24 cellular contexts compared by ENCODE assay signal in the genomic region with DNA sequence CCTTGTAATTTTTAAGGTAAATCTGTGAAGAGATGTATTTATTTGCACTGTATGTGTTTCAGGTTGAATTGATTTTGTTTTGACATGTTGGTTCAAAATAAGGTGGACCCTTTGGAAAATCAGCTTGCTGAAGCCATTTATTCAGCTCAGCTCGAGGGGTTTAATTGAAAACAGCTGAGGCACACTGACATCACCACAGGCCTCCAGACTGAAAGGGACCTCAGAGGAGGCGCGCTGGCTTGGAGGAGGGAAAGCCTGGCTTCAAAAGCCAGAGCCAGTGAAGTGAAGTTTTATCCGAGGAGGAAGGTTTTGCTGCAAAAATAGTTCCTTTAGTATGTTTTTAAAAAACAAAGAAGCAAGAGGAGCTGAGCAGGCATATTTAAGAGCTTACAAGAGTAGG. TPM values are rescaled to one million over a fixed set of nuclear protein-coding genes. Genes with fewer than 3 reads are reported as not detected.
A peak's percentile ranks its signal among the peaks of the same experiment; 100 is the strongest.
DNase-seq lines count a peak whose midpoint lies in the region; ATAC-seq and TF ChIP-seq lines count a peak whose summit lies in the region.
"Had no signal": no experiment of that assay in that cellular context is flagged by ENCODE, and none has a peak within 500 bp of the region (broad histone marks: within the 10 kb centered on the region; RNA-seq: fewer than 3 reads in every experiment).

No MANE protein-coding gene starts in this region.

- no peak overlapping the region for H3K4me2 ChIP-seq in trophoblast cell (ENCODE audit: low read length)

- H3K4ac ChIP-seq in trophoblast cell (ENCODE audit: low read depth, low read length), result no peak overlapping the region

- no peak overlapping the region for H2AK5ac ChIP-seq in trophoblast cell (ENCODE audit: low read length)

- no peak overlapping the region for H3K14ac ChIP-seq in trophoblast cell (ENCODE audit: low read length)

- H4K12ac ChIP-seq in trophoblast cell (ENCODE audit: low read depth, low read length), result no peak overlapping the region

- H2BK120ac ChIP-seq in trophoblast cell (ENCODE audit: insufficient read depth, low read length, poor library complexity), result no peak overlapping the region

- H3K23ac ChIP-seq in trophoblast cell (ENCODE audit: low read length), result no peak overlapping the region

- ATAC-seq in SK-N-SH treated with all-trans-retinoic acid at 6 μM for 48 hours (peak; percentile 50; the same call in 2 of the 3 replicates), sciatic nerve (peak; percentile 73), GM18868 (IDR thresholded peaks at IDR 0.05; ENCODE audit: unreplicated experiment) (no peak)
- ATAC-seq: right cardiac atrium had no signal

- H3K27ac ChIP-seq in WERI-Rb-1 (no peak overlapping the region), trophoblast cell (ENCODE audit: low read depth, low read length) (no peak overlapping the region)
- H3K27ac ChIP-seq: uterus had no signal

- no peaks in the 10 kb centered on the region for H3K79me2 ChIP-seq in trophoblast cell (ENCODE audit: control insufficient read depth, insufficient read depth, low read length, poor library complexity)

- H3K36me3 ChIP-seq in WERI-Rb-1 (no peaks in the 10 kb centered on the region), trophoblast cell (ENCODE audit: control insufficient read depth in 1 of 2, insufficient read depth in 2 of 2, low read length in 2 of 2) (no peaks in the 10 kb centered on the region)
- H3K36me3 ChIP-seq: uterus had no signal

- H2BK12ac ChIP-seq in trophoblast cell (ENCODE audit: low read length), result no peak overlapping the region

- H2AFZ ChIP-seq in trophoblast cell (ENCODE audit: insufficient read depth, low read length, poor library complexity), result no peak overlapping the region

- no peaks in the 10 kb centered on the region for H3K79me1 ChIP-seq in trophoblast cell (ENCODE audit: low read length)

- no peak overlapping the region for H4K8ac ChIP-seq in trophoblast cell (ENCODE audit: low read depth, low read length)

- H3K27me3 ChIP-seq in WERI-Rb-1 (ENCODE audit: insufficient read depth, low read depth, severe bottlenecking) (no peaks in the 10 kb centered on the region), trophoblast cell (ENCODE audit: insufficient read depth, low read length) (no peaks in the 10 kb centered on the region)
- H3K27me3 ChIP-seq: uterus had no signal

- no peak overlapping the region for H2BK5ac ChIP-seq in trophoblast cell (ENCODE audit: low read depth, low read length, poor library complexity)

- H3K4me1 ChIP-seq in trophoblast cell (ENCODE audit: control insufficient read depth in 1 of 2, insufficient read depth in 2 of 2, low read length in 2 of 2), result no peaks in the 10 kb centered on the region
- H3K4me1 ChIP-seq: uterus had no signal

- no peak for TF ChIP-seq CTCF in AG10803 (conservative IDR thresholded peaks at IDR 0.05; ENCODE audit: low read length)
- TF ChIP-seq CTCF in foreskin fibroblast (IDR thresholded peaks at IDR 0.05; ENCODE audit: low read depth, low read length), result no peak
- TF ChIP-seq CTCF in WERI-Rb-1 (IDR thresholded peaks at IDR 0.05; ENCODE audit: low read depth, low read length), result no peak

- H3K9me3 ChIP-seq in WERI-Rb-1 (ENCODE audit: severe bottlenecking), result no peaks in the 10 kb centered on the region
- H3K9me3 ChIP-seq in trophoblast cell (ENCODE audit: insufficient read depth, low read depth, low read length), result peaks cover 2% of the 10 kb centered on the region
- H3K9me3 ChIP-seq: uterus had no signal

- no peak overlapping the region for H3K9ac ChIP-seq in trophoblast cell (ENCODE audit: low read length)

- H4K91ac ChIP-seq in trophoblast cell (ENCODE audit: low read depth, low read length), result no peak overlapping the region

- no peak overlapping the region for H3K18ac ChIP-seq in trophoblast cell (ENCODE audit: low read length)

- peak; percentile 61 for DNase-seq in AG10803 (ENCODE audit: low read depth)
- peak; percentile 56 to 88 for DNase-seq in foreskin fibroblast
- peak; percentile 66 for DNase-seq in sciatic nerve (ENCODE audit: low spot score)
- DNase-seq in SW 1271 (lab: John Stamatoyannopoulos, UW), result no peak
- DNase-seq in WERI-Rb-1, result no peak
- no peak for DNase-seq in trophoblast cell
- DNase-seq: ACHN; activated B cell treated with CpG ODN at 0.5 μM for 24 hours; activated CD4-positive, alpha-beta memory T cell treated with anti-CD3 and anti-CD28 coated beads, Interleukin-2, amount 10 ng/mL, durations not matched to agents 7 days and 5 days; activated naive CD4-positive, alpha-beta T cell treated with anti-CD3 and anti-CD28 coated beads, Interleukin-2, amount 50 U/mL, for 16 hours; cerebellar nuclear complex; mammary epithelial cell; naive B cell; NCI-H1417; NCI-H2107; NCI-H510A; NK-92 treated with Interleukin-12 subunit alpha and Interleukin-12 subunit beta, amount 100 ng/mL, for 24 hours; right cardiac atrium; RPMI8226; stimulated activated CD4-positive, alpha-beta T cell treated with anti-CD3 and anti-CD28 coated beads, Interleukin-15, amount 100 ng/mL, for 24 hours; T1000; uterus had no signal

- intact Hi-C loops in sciatic nerve (cut with DNase I), result no loop called here

- H3K4me3 ChIP-seq in AG10803 (ENCODE audit: low read length), result no peak overlapping the region
- no peak overlapping the region for H3K4me3 ChIP-seq in foreskin fibroblast (ENCODE audit: low read depth in 1 of 2, low read length in 2 of 2)
- no peak overlapping the region for H3K4me3 ChIP-seq in WERI-Rb-1 (ENCODE audit: low read depth, low read length)
- H3K4me3 ChIP-seq in trophoblast cell (ENCODE audit: low read depth, low read length), result no peak overlapping the region
- H3K4me3 ChIP-seq: uterus had no signal

- WGBS in trophoblast cell (ENCODE audit: extremely low coverage, insufficient coverage, insufficient read length), result no CpG with 5 or more reads among the region's 4 CpGs

TF ChIP-seq in SK-N-SH treated with all-trans-retinoic acid at 6 μM for 48 hours, 23 proteins besides CTCF, POLR2A, EP300 and RAD21:
- no peak for TF ChIP-seq ARNTL (CRISPR knock-in tag; IDR thresholded peaks at IDR 0.05; ENCODE audit: borderline replicate concordance, low read depth)
- TF ChIP-seq TCF4 (CRISPR knock-in tag; IDR thresholded peaks at IDR 0.05; ENCODE audit: borderline replicate concordance), result peak; percentile 87
- TF ChIP-seq ISL1 (CRISPR knock-in tag; IDR thresholded peaks at IDR 0.05), result no peak
- TF ChIP-seq BACH2 (CRISPR knock-in tag; IDR thresholded peaks at IDR 0.05; ENCODE audit: borderline replicate concordance), result no peak
- no peak for TF ChIP-seq TOX (CRISPR knock-in tag; IDR thresholded peaks at IDR 0.05; ENCODE audit: borderline replicate concordance)
- no peak for TF ChIP-seq CSDC2 (CRISPR knock-in tag; IDR thresholded peaks at IDR 0.05)
- no peak for TF ChIP-seq ZC3H10 (CRISPR knock-in tag; IDR thresholded peaks at IDR 0.05)

RNA-seq across cellular contexts. Expression of a gene that starts 26.9 kb away (rescaled TPM):
- 35.0 TPM for total RNA-seq in sciatic nerve
- 23.3 and 25.8 TPM in 2 replicates for polyA plus RNA-seq in trophoblast cell (2013)

Comparison
In these comparisons a context has a peak if more than half of its experiments do, and no peak if none do; other contexts are left out.
1. DNase-seq: peak in AG10803 (single experiment), foreskin fibroblast (2 of 2) and sciatic nerve (single experiment); none in SW 1271 (0 of 2), WERI-Rb-1 (single experiment) and trophoblast cell (0 of 2).